ENCODE assay signal across 1 cellular context in genomic region chr18:51195602-51196115, GRCh38.
A peak's percentile ranks its signal among the peaks of the same experiment; 100 is the strongest.
TF ChIP-seq lines count a peak whose summit lies in the region.

No MANE protein-coding gene starts in this region.

TF ChIP-seq in HepG2, 621 proteins besides CTCF, POLR2A, EP300 and RAD21 (continued from another document):
- TF ChIP-seq, protein P1, sequence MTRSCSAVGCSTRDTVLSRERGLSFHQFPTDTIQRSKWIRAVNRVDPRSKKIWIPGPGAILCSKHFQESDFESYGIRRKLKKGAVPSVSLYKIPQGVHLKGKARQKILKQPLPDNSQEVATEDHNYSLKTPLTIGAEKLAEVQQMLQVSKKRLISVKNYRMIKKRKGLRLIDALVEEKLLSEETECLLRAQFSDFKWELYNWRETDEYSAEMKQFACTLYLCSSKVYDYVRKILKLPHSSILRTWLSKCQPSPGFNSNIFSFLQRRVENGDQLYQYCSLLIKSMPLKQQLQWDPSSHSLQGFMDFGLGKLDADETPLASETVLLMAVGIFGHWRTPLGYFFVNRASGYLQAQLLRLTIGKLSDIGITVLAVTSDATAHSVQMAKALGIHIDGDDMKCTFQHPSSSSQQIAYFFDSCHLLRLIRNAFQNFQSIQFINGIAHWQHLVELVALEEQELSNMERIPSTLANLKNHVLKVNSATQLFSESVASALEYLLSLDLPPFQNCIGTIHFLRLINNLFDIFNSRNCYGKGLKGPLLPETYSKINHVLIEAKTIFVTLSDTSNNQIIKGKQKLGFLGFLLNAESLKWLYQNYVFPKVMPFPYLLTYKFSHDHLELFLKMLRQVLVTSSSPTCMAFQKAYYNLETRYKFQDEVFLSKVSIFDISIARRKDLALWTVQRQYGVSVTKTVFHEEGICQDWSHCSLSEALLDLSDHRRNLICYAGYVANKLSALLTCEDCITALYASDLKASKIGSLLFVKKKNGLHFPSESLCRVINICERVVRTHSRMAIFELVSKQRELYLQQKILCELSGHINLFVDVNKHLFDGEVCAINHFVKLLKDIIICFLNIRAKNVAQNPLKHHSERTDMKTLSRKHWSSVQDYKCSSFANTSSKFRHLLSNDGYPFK (CRISPR knock-in tag; IDR thresholded peaks at IDR 0.05; ENCODE audit: borderline replicate concordance) = no peak
- TF ChIP-seq HNRNPH1 (optimal IDR thresholded peaks at IDR 0.05; ENCODE audit: low read depth, low read length) = no peak
- no peak for TF ChIP-seq HDAC1 (CRISPR knock-in tag; IDR thresholded peaks at IDR 0.05)
- TF ChIP-seq TBL1XR1 (IDR thresholded peaks at IDR 0.05; ENCODE audit: borderline replicate concordance, low read length, partially characterized antibody) = peak; percentile 18
- no peak for TF ChIP-seq MTA1 (CRISPR knock-in tag; IDR thresholded peaks at IDR 0.05; ENCODE audit: borderline replicate concordance)
- TF ChIP-seq SIN3A (IDR thresholded peaks at IDR 0.05; ENCODE audit: borderline replicate concordance, low read depth, low read length) = peak; percentile 61; the same call in 1 of the 2 replicates
- TF ChIP-seq POLR2G (IDR thresholded peaks at IDR 0.05; ENCODE audit: low read depth, low read length) = peak; percentile 28
- peak; percentile 60; the same call in 1 of the 2 replicates for TF ChIP-seq SAP130 (CRISPR knock-in tag; IDR thresholded peaks at IDR 0.05; ENCODE audit: low read depth)
- no peak for TF ChIP-seq CENPX (CRISPR knock-in tag; IDR thresholded peaks at IDR 0.05)
- TF ChIP-seq ZMYM4 (CRISPR knock-in tag; IDR thresholded peaks at IDR 0.05) = 0 out of 2 replicates have a peak, but pooled peaks have one; percentile 13
- no peak for TF ChIP-seq ZNF367 (CRISPR knock-in tag; IDR thresholded peaks at IDR 0.05; ENCODE audit: borderline replicate concordance)
- no peak for TF ChIP-seq ZFAT (CRISPR knock-in tag; conservative IDR thresholded peaks at IDR 0.05)
- TF ChIP-seq, protein P2, sequence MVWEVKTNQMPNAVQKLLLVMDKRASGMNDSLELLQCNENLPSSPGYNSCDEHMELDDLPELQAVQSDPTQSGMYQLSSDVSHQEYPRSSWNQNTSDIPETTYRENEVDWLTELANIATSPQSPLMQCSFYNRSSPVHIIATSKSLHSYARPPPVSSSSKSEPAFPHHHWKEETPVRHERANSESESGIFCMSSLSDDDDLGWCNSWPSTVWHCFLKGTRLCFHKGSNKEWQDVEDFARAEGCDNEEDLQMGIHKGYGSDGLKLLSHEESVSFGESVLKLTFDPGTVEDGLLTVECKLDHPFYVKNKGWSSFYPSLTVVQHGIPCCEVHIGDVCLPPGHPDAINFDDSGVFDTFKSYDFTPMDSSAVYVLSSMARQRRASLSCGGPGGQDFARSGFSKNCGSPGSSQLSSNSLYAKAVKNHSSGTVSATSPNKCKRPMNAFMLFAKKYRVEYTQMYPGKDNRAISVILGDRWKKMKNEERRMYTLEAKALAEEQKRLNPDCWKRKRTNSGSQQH (CRISPR knock-in tag; IDR thresholded peaks at IDR 0.05; ENCODE audit: low read depth) = no peak
- no peak for TF ChIP-seq ASH2L (IDR thresholded peaks at IDR 0.05; ENCODE audit: insufficient read length, low read depth, low read length)
- no peak for TF ChIP-seq MEF2D (CRISPR knock-in tag; IDR thresholded peaks at IDR 0.05)
- TF ChIP-seq TEF (CRISPR knock-in tag; IDR thresholded peaks at IDR 0.05) = no peak
- no peak for TF ChIP-seq EED (CRISPR knock-in tag; IDR thresholded peaks at IDR 0.05)
- no peak for TF ChIP-seq HHEX (CRISPR knock-in tag; IDR thresholded peaks at IDR 0.05)
- TF ChIP-seq CBX1 (IDR thresholded peaks at IDR 0.05; ENCODE audit: low read depth) = no peak
- TF ChIP-seq, protein P3, sequence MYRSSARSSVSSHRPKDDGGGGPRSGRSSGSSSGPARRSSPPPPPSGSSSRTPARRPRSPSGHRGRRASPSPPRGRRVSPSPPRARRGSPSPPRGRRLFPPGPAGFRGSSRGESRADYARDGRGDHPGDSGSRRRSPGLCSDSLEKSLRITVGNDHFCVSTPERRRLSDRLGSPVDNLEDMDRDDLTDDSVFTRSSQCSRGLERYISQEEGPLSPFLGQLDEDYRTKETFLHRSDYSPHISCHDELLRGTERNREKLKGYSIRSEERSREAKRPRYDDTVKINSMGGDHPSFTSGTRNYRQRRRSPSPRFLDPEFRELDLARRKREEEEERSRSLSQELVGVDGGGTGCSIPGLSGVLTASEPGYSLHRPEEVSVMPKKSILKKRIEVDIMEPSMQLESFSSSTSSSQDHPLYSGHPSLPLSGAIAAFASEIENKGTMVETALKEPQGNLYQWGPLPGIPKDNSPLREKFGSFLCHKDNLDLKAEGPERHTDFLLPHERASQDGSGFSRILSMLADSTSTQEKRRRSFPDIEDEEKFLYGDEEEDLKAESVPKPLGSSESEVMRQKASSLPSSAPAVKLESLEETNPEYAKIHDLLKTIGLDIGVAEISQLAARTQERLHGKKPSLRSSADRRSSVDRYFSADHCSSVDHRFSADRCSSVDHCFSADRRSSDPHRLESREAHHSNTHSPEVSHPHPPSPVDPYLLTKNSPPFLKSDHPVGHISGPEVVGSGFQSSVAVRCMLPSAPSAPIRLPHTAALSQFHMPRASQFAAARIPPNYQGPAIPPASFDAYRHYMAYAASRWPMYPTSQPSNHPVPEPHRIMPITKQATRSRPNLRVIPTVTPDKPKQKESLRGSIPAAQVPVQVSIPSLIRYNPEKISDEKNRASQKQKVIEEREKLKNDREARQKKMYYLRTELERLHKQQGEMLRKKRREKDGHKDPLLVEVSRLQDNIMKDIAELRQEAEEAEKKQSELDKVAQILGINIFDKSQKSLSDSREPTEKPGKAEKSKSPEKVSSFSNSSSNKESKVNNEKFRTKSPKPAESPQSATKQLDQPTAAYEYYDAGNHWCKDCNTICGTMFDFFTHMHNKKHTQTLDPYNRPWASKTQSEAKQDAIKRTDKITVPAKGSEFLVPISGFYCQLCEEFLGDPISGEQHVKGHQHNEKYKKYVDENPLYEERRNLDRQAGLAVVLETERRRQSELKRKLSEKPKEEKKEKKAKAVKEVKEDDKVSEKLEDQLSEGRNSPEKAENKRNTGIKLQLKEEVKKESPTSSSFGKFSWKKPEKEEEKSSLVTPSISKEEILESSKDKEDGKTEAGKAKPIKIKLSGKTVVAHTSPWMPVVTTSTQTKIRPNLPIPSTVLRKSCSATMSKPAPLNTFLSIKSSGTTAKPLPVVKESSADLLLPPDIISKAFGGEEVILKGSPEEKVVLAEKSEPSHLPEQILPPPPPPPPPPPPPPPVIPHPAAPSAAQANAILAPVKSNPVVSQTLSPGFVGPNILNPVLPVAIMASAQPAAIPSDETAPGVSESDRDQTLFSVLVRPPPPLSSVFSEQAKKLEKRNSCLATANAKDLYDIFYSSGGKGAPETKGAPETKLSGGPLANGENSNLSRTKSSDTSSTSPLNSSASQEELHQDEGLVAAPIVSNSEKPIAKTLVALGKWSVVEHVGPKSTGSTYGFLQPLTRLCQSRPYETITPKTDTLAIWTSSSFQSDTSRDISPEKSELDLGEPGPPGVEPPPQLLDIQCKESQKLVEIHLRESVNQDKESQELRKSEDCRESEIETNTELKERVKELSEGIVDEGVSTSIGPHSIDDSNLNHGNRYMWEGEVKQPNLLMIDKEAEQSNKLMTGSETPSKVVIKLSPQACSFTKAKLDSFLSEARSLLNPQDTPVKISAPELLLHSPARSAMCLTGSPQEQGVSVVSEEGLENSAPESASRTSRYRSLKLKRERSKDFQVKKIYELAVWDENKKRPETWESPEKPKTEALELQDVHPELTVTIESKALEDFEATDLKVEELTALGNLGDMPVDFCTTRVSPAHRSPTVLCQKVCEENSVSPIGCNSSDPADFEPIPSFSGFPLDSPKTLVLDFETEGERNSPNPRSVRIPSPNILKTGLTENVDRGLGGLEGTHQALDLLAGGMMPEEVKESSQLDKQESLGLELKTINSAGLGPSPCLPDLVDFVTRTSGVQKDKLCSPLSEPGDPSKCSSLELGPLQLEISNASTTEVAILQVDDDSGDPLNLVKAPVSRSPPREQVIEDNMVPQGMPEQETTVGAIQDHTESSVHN (CRISPR knock-in tag; IDR thresholded peaks at IDR 0.05) = no peak
- TF ChIP-seq SKI (IDR thresholded peaks at IDR 0.05; ENCODE audit: partially characterized antibody) = peak; percentile 52
- no peak for TF ChIP-seq PREB (CRISPR knock-in tag; IDR thresholded peaks at IDR 0.05)
- TF ChIP-seq POLR2AphosphoS5 (IDR thresholded peaks at IDR 0.05; ENCODE audit: low read depth, low read length) = peak; percentile 44; the same call in 1 of the 2 replicates
- TF ChIP-seq WIZ (CRISPR knock-in tag; IDR thresholded peaks at IDR 0.05) = no peak
- no peak for TF ChIP-seq ZNF800 (CRISPR knock-in tag; IDR thresholded peaks at IDR 0.05)
